8 cellular contexts compared by ENCODE assay signal in the genomic region with DNA sequence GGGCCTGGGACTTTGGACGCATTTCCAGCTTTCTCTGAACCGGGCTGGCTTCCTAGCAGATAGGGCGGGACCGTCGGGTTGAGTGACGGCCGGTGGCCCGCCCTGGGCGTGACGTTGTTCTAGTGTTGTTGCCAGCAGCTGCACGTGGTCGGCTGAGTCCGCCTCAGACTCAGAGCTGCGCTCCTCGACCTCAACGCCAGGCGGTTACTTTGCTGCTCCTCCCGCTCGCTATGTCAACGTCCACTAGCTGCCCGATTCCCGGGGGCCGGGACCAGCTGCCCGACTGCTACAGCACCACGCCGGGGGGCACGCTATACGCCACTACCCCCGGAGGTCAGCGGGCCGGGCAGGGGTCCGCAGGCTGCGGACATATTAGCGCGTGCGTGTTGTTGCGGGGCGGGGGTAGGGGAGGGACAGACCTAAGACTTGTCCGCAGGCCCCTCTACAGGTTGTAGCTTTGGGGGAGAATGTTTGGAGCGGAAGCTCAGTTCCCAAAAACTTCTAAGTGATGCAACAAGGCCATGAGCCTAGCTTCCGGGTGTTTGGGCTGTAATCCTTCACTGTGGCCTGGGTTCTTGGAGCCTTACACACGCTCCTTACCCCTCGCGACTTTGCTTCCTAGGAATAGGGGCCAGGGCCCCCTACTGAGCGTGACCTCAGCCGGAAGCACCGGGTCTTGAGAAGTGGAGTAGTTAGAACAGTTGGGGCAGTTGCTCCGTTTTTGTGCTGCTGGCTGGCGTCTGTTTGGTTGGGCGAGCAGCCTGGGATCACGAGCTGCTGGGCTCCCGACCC.
DNase-seq lines count a peak whose midpoint lies in the region; ATAC-seq and TF ChIP-seq lines count a peak whose summit lies in the region.

A gene (plus strand): TSS at position 155 of the 792 bp plus-strand sequence. CDS start 76 bp downstream, at position 231.

- H3K9me3 Mint-ChIP-seq in activated naive CD4-positive, alpha-beta T cell treated with anti-CD3 and anti-CD28 coated beads, Interleukin-2, amount 10 ng/mL, durations not matched to agents 7 days and 5 days = no peaks in the 10 kb centered on the region

- H3K9ac ChIP-seq in HUES6 (ENCODE audit: low read length) (peak within 1 kb of the TSS; percentile 63), subcutaneous abdominal adipose tissue (ENCODE audit: low read length in 5 of 5) (peak within 1 kb of the TSS; percentile 69 to 85 (median 75))

- H3K36me3 ChIP-seq in HUES6 (ENCODE audit: control insufficient read depth, insufficient read depth, low read length) (peaks cover 50% of the 10 kb centered on the region), neutrophil (peaks cover 47% of the 10 kb centered on the region), subcutaneous abdominal adipose tissue (ENCODE audit: control insufficient read depth in 5 of 5, insufficient read depth in 5 of 5, low read length in 5 of 5) (peaks cover 13 to 49% (median 38%) of the 10 kb centered on the region in 5 donors)

- peak within 1 kb of the TSS; percentile 53 for H3K27ac ChIP-seq in HUES6 (ENCODE audit: low read depth, low read length)
- H3K27ac ChIP-seq in neutrophil = peak within 1 kb of the TSS; percentile 97
- peak within 1 kb of the TSS; percentile 95 for H3K27ac ChIP-seq in subcutaneous abdominal adipose tissue (ENCODE audit: low read depth, low read length)

- CTCF ChIA-PET in activated naive CD4-positive, alpha-beta T cell treated with anti-CD3 and anti-CD28 coated beads, Interleukin-2, amount 10 ng/mL, durations not matched to agents 7 days and 5 days (lab: Charles Lee) = interaction anchor here (0.7 to 3.2 kb wide), 16 partner anchors 8 to 307 kb away, joined by 3 to 22 read pairs (median 3); a partner anchor contains a TSS

- H3K27ac Mint-ChIP-seq in activated naive CD4-positive, alpha-beta T cell treated with anti-CD3 and anti-CD28 coated beads, Interleukin-2, amount 10 ng/mL, durations not matched to agents 7 days and 5 days = peak within 1 kb of the TSS; percentile 96

- H3K27me3 Mint-ChIP-seq in activated naive CD4-positive, alpha-beta T cell treated with anti-CD3 and anti-CD28 coated beads, Interleukin-2, amount 10 ng/mL, durations not matched to agents 7 days and 5 days = no peaks in the 10 kb centered on the region

- H3K9me3 ChIP-seq in HUES6 (ENCODE audit: control insufficient read depth, insufficient read depth, low read depth, low read length) = no peaks in the 10 kb centered on the region
- H3K9me3 ChIP-seq in neutrophil = no peaks in the 10 kb centered on the region
- H3K9me3 ChIP-seq in subcutaneous abdominal adipose tissue (ENCODE audit: control insufficient read depth in 5 of 5, low read length in 5 of 5) = no peaks in the 10 kb centered on the region

- ATAC-seq in GM21390 (IDR thresholded peaks at IDR 0.05; ENCODE audit: unreplicated experiment) = peak; percentile 98

- peak within 1 kb of the TSS; percentile 64 for H3K4me3 ChIP-seq in HUES6 (ENCODE audit: low read depth, low read length)
- peak within 1 kb of the TSS; percentile 63 to 78 for H3K4me3 ChIP-seq in neutrophil (ENCODE audit: low read depth in 1 of 2, low read length in 1 of 2)
- H3K4me3 ChIP-seq in subcutaneous abdominal adipose tissue (ENCODE audit: low read depth in 1 of 5, low read length in 5 of 5) = peak within 1 kb of the TSS; percentile 60 to 78 (median 67)

- peak within 1 kb of the TSS; percentile 82 for H3K4me3 Mint-ChIP-seq in activated naive CD4-positive, alpha-beta T cell treated with anti-CD3 and anti-CD28 coated beads, Interleukin-2, amount 10 ng/mL, durations not matched to agents 7 days and 5 days

- peaks cover 46% of the 10 kb centered on the region for H3K36me3 Mint-ChIP-seq in activated naive CD4-positive, alpha-beta T cell treated with anti-CD3 and anti-CD28 coated beads, Interleukin-2, amount 10 ng/mL, durations not matched to agents 7 days and 5 days

- TF ChIP-seq CTCF in neutrophil (IDR thresholded peaks at IDR 0.05) = peak; percentile 97

- H3K27me3 ChIP-seq in HUES6 (ENCODE audit: control insufficient read depth, insufficient read depth, low read length) = no peaks in the 10 kb centered on the region
- no peaks in the 10 kb centered on the region for H3K27me3 ChIP-seq in neutrophil
- no peaks in the 10 kb centered on the region for H3K27me3 ChIP-seq in subcutaneous abdominal adipose tissue (ENCODE audit: control insufficient read depth in 5 of 5, insufficient read depth in 4 of 5, low read length in 5 of 5)

- peaks cover 23% of the 10 kb centered on the region for H3K4me1 ChIP-seq in HUES6 (ENCODE audit: control insufficient read depth, insufficient read depth, low read length)
- peaks cover 43 to 45% of the 10 kb centered on the region in 2 experiments for H3K4me1 ChIP-seq in neutrophil (ENCODE audit: control insufficient read depth in 1 of 2, insufficient read depth in 1 of 2, low read depth in 1 of 2, low read length in 1 of 2)
- peaks cover 18 to 37% (median 31%) of the 10 kb centered on the region in 5 donors for H3K4me1 ChIP-seq in subcutaneous abdominal adipose tissue (ENCODE audit: control insufficient read depth in 5 of 5, insufficient read depth in 5 of 5, low read length in 5 of 5)

- H3K4me1 Mint-ChIP-seq in activated naive CD4-positive, alpha-beta T cell treated with anti-CD3 and anti-CD28 coated beads, Interleukin-2, amount 10 ng/mL, durations not matched to agents 7 days and 5 days = peaks cover 54% of the 10 kb centered on the region

- peak; percentile 90 for DNase-seq in COR-L47 (lab: John Stamatoyannopoulos, UW)
- peak; percentile 56 for DNase-seq in SIG-M5 (lab: John Stamatoyannopoulos, UW)
- peak; percentile 94 for DNase-seq in activated naive CD4-positive, alpha-beta T cell treated with anti-CD3 and anti-CD28 coated beads, Interleukin-2, amount 10 ng/mL, durations not matched to agents 7 days and 5 days
- DNase-seq in germinal center (ENCODE audit: low spot score) = peak; percentile 89

Comparison
In these comparisons a context has a peak if more than half of its experiments do, and no peak if none do; other contexts are left out.
1. Peak in every context shown above with its lines: DNase-seq, ATAC-seq, H3K4me3 ChIP-seq and H3K27ac ChIP-seq.